Comparison of ENCODE assay signal across 1 cellular context in the genomic region with DNA sequence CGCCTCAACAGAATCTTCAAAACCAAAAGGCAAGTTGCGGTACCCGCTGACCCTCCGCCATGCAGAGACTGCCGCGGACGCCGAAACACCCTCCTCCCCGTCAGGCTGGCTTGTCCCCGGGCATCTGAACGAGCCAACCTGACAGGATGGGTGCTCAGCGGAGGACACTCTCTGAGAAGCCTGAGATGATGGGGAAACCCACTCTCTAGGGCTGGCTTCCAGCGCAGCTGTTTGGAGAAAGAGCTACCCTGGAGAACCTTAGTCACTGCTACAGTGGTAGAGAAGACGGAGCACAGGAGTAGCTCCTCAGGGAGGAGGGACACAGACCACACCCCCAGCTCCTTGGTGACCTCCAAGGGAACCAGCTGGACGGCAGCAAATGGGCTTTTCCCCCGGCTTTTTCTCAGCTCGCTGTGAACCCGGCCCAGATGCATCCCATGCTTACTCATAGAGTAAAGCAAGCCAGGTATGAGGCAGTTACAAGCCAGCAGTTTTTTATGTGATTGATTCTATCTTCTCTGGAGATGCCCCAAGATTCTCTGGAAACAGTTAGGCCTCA.
TF ChIP-seq lines count a peak whose summit lies in the region.

No MANE protein-coding gene starts in this region.

TF ChIP-seq in A549, 52 proteins besides CTCF, POLR2A, EP300 and RAD21:
- no peak for TF ChIP-seq KDM1A (IDR thresholded peaks at IDR 0.05; ENCODE audit: low read depth)
- TF ChIP-seq, protein P1, sequence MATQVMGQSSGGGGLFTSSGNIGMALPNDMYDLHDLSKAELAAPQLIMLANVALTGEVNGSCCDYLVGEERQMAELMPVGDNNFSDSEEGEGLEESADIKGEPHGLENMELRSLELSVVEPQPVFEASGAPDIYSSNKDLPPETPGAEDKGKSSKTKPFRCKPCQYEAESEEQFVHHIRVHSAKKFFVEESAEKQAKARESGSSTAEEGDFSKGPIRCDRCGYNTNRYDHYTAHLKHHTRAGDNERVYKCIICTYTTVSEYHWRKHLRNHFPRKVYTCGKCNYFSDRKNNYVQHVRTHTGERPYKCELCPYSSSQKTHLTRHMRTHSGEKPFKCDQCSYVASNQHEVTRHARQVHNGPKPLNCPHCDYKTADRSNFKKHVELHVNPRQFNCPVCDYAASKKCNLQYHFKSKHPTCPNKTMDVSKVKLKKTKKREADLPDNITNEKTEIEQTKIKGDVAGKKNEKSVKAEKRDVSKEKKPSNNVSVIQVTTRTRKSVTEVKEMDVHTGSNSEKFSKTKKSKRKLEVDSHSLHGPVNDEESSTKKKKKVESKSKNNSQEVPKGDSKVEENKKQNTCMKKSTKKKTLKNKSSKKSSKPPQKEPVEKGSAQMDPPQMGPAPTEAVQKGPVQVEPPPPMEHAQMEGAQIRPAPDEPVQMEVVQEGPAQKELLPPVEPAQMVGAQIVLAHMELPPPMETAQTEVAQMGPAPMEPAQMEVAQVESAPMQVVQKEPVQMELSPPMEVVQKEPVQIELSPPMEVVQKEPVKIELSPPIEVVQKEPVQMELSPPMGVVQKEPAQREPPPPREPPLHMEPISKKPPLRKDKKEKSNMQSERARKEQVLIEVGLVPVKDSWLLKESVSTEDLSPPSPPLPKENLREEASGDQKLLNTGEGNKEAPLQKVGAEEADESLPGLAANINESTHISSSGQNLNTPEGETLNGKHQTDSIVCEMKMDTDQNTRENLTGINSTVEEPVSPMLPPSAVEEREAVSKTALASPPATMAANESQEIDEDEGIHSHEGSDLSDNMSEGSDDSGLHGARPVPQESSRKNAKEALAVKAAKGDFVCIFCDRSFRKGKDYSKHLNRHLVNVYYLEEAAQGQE (IDR thresholded peaks at IDR 0.05), result no peak
- no peak for TF ChIP-seq HOXB5 (CRISPR knock-in tag; IDR thresholded peaks at IDR 0.05)
- no peak for TF ChIP-seq SREBF2 (IDR thresholded peaks at IDR 0.05)
- TF ChIP-seq RFX5 (IDR thresholded peaks at IDR 0.05), result no peak
- no peak for TF ChIP-seq RNF2 (IDR thresholded peaks at IDR 0.05; ENCODE audit: borderline replicate concordance, low read depth)
- no peak for TF ChIP-seq CBX2 (IDR thresholded peaks at IDR 0.05; ENCODE audit: borderline replicate concordance, low read depth)
- TF ChIP-seq RCOR1 (IDR thresholded peaks at IDR 0.05; ENCODE audit: low read depth, low read length), result no peak
- TF ChIP-seq, protein P2, sequence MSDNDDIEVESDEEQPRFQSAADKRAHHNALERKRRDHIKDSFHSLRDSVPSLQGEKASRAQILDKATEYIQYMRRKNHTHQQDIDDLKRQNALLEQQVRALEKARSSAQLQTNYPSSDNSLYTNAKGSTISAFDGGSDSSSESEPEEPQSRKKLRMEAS (IDR thresholded peaks at IDR 0.05), result no peak
- TF ChIP-seq FOSB (CRISPR knock-in tag; IDR thresholded peaks at IDR 0.05), result no peak
- TF ChIP-seq BHLHE40 (IDR thresholded peaks at IDR 0.05; ENCODE audit: low read depth, low read length), result no peak
- no peak for TF ChIP-seq CHD4 (IDR thresholded peaks at IDR 0.05; ENCODE audit: borderline replicate concordance)
- no peak for TF ChIP-seq CEBPB (IDR thresholded peaks at IDR 0.05)
- no peak for TF ChIP-seq GATA3 (IDR thresholded peaks at IDR 0.05; ENCODE audit: borderline replicate concordance)
- TF ChIP-seq, protein P3, sequence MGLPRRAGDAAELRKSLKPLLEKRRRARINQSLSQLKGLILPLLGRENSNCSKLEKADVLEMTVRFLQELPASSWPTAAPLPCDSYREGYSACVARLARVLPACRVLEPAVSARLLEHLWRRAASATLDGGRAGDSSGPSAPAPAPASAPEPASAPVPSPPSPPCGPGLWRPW (IDR thresholded peaks at IDR 0.05), result no peak
- TF ChIP-seq PHF8 (IDR thresholded peaks at IDR 0.05; ENCODE audit: borderline replicate concordance, low read depth), result no peak
- TF ChIP-seq HOXB13 (CRISPR knock-in tag; IDR thresholded peaks at IDR 0.05; ENCODE audit: low read depth), result no peak
- TF ChIP-seq, protein P4, sequence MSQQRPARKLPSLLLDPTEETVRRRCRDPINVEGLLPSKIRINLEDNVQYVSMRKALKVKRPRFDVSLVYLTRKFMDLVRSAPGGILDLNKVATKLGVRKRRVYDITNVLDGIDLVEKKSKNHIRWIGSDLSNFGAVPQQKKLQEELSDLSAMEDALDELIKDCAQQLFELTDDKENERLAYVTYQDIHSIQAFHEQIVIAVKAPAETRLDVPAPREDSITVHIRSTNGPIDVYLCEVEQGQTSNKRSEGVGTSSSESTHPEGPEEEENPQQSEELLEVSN (IDR thresholded peaks at IDR 0.05; ENCODE audit: borderline replicate concordance, low read depth), result no peak
- TF ChIP-seq NR3C1 (IDR thresholded peaks at IDR 0.05), result no peak
